ENCODE assay signal across 17 cellular contexts in the genomic region with DNA sequence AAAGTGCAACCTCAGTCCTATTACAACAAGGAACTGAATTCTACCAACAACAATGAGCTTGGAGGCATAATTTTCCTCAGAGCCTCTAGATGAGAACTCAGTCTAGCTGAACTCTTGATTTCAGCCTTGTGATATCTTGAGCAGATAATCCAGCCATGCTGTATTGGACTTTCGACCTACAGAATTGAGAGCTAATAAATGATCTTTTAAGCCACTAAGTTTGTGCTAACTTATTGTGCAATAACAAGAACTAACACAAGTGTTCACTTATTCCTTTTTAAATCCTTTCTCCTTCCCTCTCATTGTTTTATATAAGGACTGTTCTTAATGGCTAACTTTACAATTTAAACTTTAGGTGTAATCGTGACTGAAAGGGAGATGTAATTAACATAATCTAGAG.
DNase-seq lines count a peak whose midpoint lies in the region; FAIRE-seq and TF ChIP-seq lines count a peak whose summit lies in the region.
"Had no signal": no experiment of that assay in that cellular context is flagged by ENCODE, and none has a peak within 500 bp of the region (broad histone marks: within the 10 kb centered on the region; RNA-seq: fewer than 3 reads in every experiment).

No MANE protein-coding gene starts in this region.

- CTCF ChIA-PET in H1 (lab: Charles Lee; ENCODE audit: partially characterized antibody), result interaction anchor here (0.6 kb wide), 1 partner anchor 809 kb away, joined by 3 read pairs; no protein-coding TSS in a partner anchor

- no peak overlapping the region for H3K27ac ChIP-seq in HUES6 (ENCODE audit: low read depth, low read length)
- no peak overlapping the region for H3K27ac ChIP-seq in H1 (ENCODE audit: low read depth, low read length)

- H3K79me2 ChIP-seq in H1 (ENCODE audit: control insufficient read depth in 1 of 2, insufficient read depth in 2 of 2, low read length in 2 of 2), result no peaks in the 10 kb centered on the region

- no peak overlapping the region for H3K4me3 Mint-ChIP-seq in immature natural killer cell
- H3K4me3 Mint-ChIP-seq: CD4-positive, CD25-positive, alpha-beta regulatory T cell; CD8-positive, alpha-beta memory T cell had no signal

- POLR2A ChIA-PET in H1 (lab: Charles Lee; ENCODE audit: partially characterized antibody), result no interaction called here

- no peak overlapping the region for H3K4me3 ChIP-seq in HUES6 (ENCODE audit: low read depth, low read length)
- H3K4me3 ChIP-seq in H1 (ENCODE audit: extremely low read depth in 1 of 4, insufficient read depth in 2 of 4, low read depth in 3 of 4, low read length in 4 of 4), result no peak overlapping the region

- no peak overlapping the region for H2AK5ac ChIP-seq in H1 (ENCODE audit: low read depth, low read length)

- H3K9me3 ChIP-seq in HUES6 (ENCODE audit: control insufficient read depth, insufficient read depth, low read depth, low read length) (peaks cover 2% of the 10 kb centered on the region), H1 (ENCODE audit: insufficient read depth in 2 of 2, low read depth in 1 of 2, low read length in 1 of 2) (no peaks in the 10 kb centered on the region)
- H3K9me3 ChIP-seq: BE2C had no signal

- no peak for TF ChIP-seq POLR2A in H1 (IDR thresholded peaks at IDR 0.05; ENCODE audit: control extremely low read depth in 1 of 2, low read depth in 2 of 2, low read length in 2 of 2)

- H3K27me3 ChIP-seq in HUES6 (ENCODE audit: control insufficient read depth, insufficient read depth, low read length) (no peaks in the 10 kb centered on the region), H1 (replicated peaks in 1 of 4; ENCODE audit: control insufficient read depth in 3 of 4, extremely low read depth in 1 of 4, insufficient read depth in 3 of 4, low read length in 3 of 4) (no peaks in the 10 kb centered on the region)
- H3K27me3 ChIP-seq: BE2C had no signal

- H3K23ac ChIP-seq in H1 (ENCODE audit: insufficient read length), result no peak overlapping the region

- no peak overlapping the region for H2BK120ac ChIP-seq in H1 (replicated peaks; ENCODE audit: low read depth, low read length)

- H3K27me3 Mint-ChIP-seq in immature natural killer cell (ENCODE audit: low read depth in 3 of 3), result peaks cover 0 to 1% (median 0%) of the 10 kb centered on the region in 3 donors
- H3K27me3 Mint-ChIP-seq: CD4-positive, CD25-positive, alpha-beta regulatory T cell had no signal

- no peaks in the 10 kb centered on the region for H3K9me3 Mint-ChIP-seq in immature natural killer cell
- H3K9me3 Mint-ChIP-seq: CD8-positive, alpha-beta memory T cell had no signal

- no peak for TF ChIP-seq EP300 in H1 (IDR thresholded peaks at IDR 0.05; ENCODE audit: borderline replicate concordance in 1 of 2, low read depth in 2 of 2, low read length in 2 of 2)

- no peak overlapping the region for H3K14ac ChIP-seq in H1 (ENCODE audit: insufficient read length)

- H4K91ac ChIP-seq in H1 (replicated peaks; ENCODE audit: insufficient read length, low read length), result no peak overlapping the region

- H4K8ac ChIP-seq in H1 (ENCODE audit: extremely low read depth, insufficient read depth, low read length), result no peak overlapping the region

- no peak overlapping the region for H2AFZ ChIP-seq in H1 (ENCODE audit: low read length)

- H3K4me2 ChIP-seq in H1 (ENCODE audit: insufficient read depth in 1 of 2, low read depth in 2 of 2, low read length in 2 of 2), result no peak overlapping the region

- FAIRE-seq in D721Med (lab: Jason Lieb, UNC), result peak; percentile 35
- peak; percentile 62 for FAIRE-seq in H1 (lab: Jason Lieb, UNC)
- FAIRE-seq: G401.6, GM12891, GM18507 had no signal

- no peaks in the 10 kb centered on the region for H3K23me2 ChIP-seq in H1 (ENCODE audit: low read depth, low read length)

- no peak overlapping the region for H3K4ac ChIP-seq in H1 (replicated peaks; ENCODE audit: insufficient read length, low read depth, low read length)

- H2BK5ac ChIP-seq in H1 (ENCODE audit: low read depth, low read length), result no peak overlapping the region

- no peak overlapping the region for H3K18ac ChIP-seq in H1 (ENCODE audit: extremely low read depth, low read length)

- no peak overlapping the region for H2BK12ac ChIP-seq in H1 (ENCODE audit: low read depth, low read length)

- no peaks in the 10 kb centered on the region for H3K36me3 ChIP-seq in HUES6 (ENCODE audit: control insufficient read depth, insufficient read depth, low read length)
- no peaks in the 10 kb centered on the region for H3K36me3 ChIP-seq in H1 (ENCODE audit: control insufficient read depth in 2 of 4, insufficient read depth in 4 of 4, low read length in 3 of 4)
- H3K36me3 ChIP-seq: BE2C had no signal

- H3K4me1 ChIP-seq in HUES6 (ENCODE audit: control insufficient read depth, insufficient read depth, low read length) (peaks cover 34% of the 10 kb centered on the region), H1 (replicated peaks in 1 of 4; ENCODE audit: control insufficient read depth in 3 of 4, insufficient read depth in 4 of 4, low read length in 3 of 4) (peaks cover 0 to 5% (median 1%) of the 10 kb centered on the region in 4 experiments; a peak in 3 of 7 replicates)
- H3K4me1 ChIP-seq: BE2C had no signal

- H3K4me1 Mint-ChIP-seq in immature natural killer cell, result no peaks in the 10 kb centered on the region
- H3K4me1 Mint-ChIP-seq: CD8-positive, alpha-beta memory T cell had no signal

- H4K20me1 ChIP-seq in H1 (replicated peaks in 1 of 2; ENCODE audit: control insufficient read depth in 1 of 2, insufficient read depth in 2 of 2, low read length in 2 of 2), result no peaks in the 10 kb centered on the region

- TF ChIP-seq RAD21 in H1 (IDR thresholded peaks at IDR 0.05 in 1 of 2, conservative IDR thresholded peaks at IDR 0.05 in 1 of 2; ENCODE audit: low read depth in 2 of 2, low read length in 2 of 2), result no peak

- no peak overlapping the region for H3K27ac Mint-ChIP-seq in immature natural killer cell
- H3K27ac Mint-ChIP-seq: CD4-positive, CD25-positive, alpha-beta regulatory T cell; CD8-positive, alpha-beta memory T cell had no signal

- no peak overlapping the region for H2BK15ac ChIP-seq in H1 (ENCODE audit: low read length)

- H3K56ac ChIP-seq in H1 (replicated peaks; ENCODE audit: insufficient read length, low read depth, low read length), result no peak overlapping the region

- H4K5ac ChIP-seq in H1 (ENCODE audit: insufficient read length, low read depth, low read length), result no peak overlapping the region

- DNase-seq in D721Med (ENCODE audit: insufficient read length, low spot score), result no peak
- no peak for DNase-seq in H1 (ENCODE audit: low read depth in 1 of 2, low spot score in 2 of 2)
- DNase-seq in renal cortical epithelial cell (ENCODE audit: low read depth), result peak; percentile 44
- no peak for DNase-seq in stimulated activated CD4-positive, alpha-beta T cell treated with anti-CD3 and anti-CD28 coated beads, Interleukin-2, amount 100 ng/mL, for 24 hours
- no peak for DNase-seq in immature natural killer cell
- DNase-seq in NCI-H774 (lab: John Stamatoyannopoulos, UW), result no peak
- DNase-seq: ACHN; BE2C; C1 segment of cervical spinal cord; CD4-positive, CD25-positive, alpha-beta regulatory T cell; CD8-positive, alpha-beta memory T cell; COR-L47; HCEC 1CT had no signal

- H3K79me1 ChIP-seq in H1 (ENCODE audit: low read depth, low read length), result no peaks in the 10 kb centered on the region

- WGBS in H1 (ENCODE audit: extremely low coverage in 1 of 2, insufficient coverage in 1 of 2, insufficient read length in 1 of 2, insufficient replicate concordance in 2 of 2, low coverage in 1 of 2, low lambda C conversion rate in 2 of 2, missing lambda C conversion rate in 1 of 2), 2 experiments, result 90% methylated on average over 2 of the region's 2 CpGs; no CpG with 5 or more reads in 1 of the 2 experiments

- no peak overlapping the region for H2BK20ac ChIP-seq in H1 (ENCODE audit: low read length)

- H3K36me3 Mint-ChIP-seq in immature natural killer cell, result no peaks in the 10 kb centered on the region
- H3K36me3 Mint-ChIP-seq: CD4-positive, CD25-positive, alpha-beta regulatory T cell; CD8-positive, alpha-beta memory T cell had no signal

- TF ChIP-seq CTCF in D721Med (IDR thresholded peaks at IDR 0.05; ENCODE audit: insufficient read depth, missing control alignments), result no peak
- TF ChIP-seq CTCF in H1 (IDR thresholded peaks at IDR 0.05; ENCODE audit: control extremely low read depth in 1 of 3, insufficient read depth in 1 of 3, low read depth in 1 of 3, low read length in 3 of 3), result no peak

- peak overlapping the region; percentile 3 for H3K9ac ChIP-seq in HUES6 (ENCODE audit: low read length)
- no peak overlapping the region for H3K9ac ChIP-seq in H1 (replicated peaks in 1 of 4; ENCODE audit: extremely low read depth in 1 of 4, low read depth in 3 of 4, low read length in 3 of 4)

TF ChIP-seq in H1, 55 proteins besides CTCF, POLR2A, EP300 and RAD21 (continues in another document):
- TF ChIP-seq NANOG (IDR thresholded peaks at IDR 0.05; ENCODE audit: insufficient read depth, low read depth, low read length, poor library complexity, severe bottlenecking) (no peak), SIN3A (conservative IDR thresholded peaks at IDR 0.05 in 1 of 2, IDR thresholded peaks at IDR 0.05 in 1 of 2; ENCODE audit: low read depth in 1 of 2, low read length in 2 of 2) (no peak)
